ENCODE assay signal across 8 cellular contexts in genomic region chr3:153163349-153164008, GRCh38. TPM values are rescaled to one million over a fixed set of nuclear protein-coding genes. Genes with fewer than 3 reads are reported as not detected.
DNase-seq lines count a peak whose midpoint lies in the region; ATAC-seq and TF ChIP-seq lines count a peak whose summit lies in the region.

No MANE protein-coding gene starts in this region.

- no peaks in the 10 kb centered on the region for H3K27me3 ChIP-seq in ACC112 (ENCODE audit: insufficient read depth, low read length)
- H3K27me3 ChIP-seq in HAP-1 (ENCODE audit: low read depth): no peaks in the 10 kb centered on the region
- H3K27me3 ChIP-seq in gastroesophageal sphincter: no peaks in the 10 kb centered on the region
- no peaks in the 10 kb centered on the region for H3K27me3 ChIP-seq in gastrocnemius medialis

- TF ChIP-seq POLR2A in gastroesophageal sphincter (IDR thresholded peaks at IDR 0.05): no peak
- TF ChIP-seq POLR2A in gastrocnemius medialis (IDR thresholded peaks at IDR 0.05): no peak

- TF ChIP-seq CTCF in gastroesophageal sphincter (IDR thresholded peaks at IDR 0.05): no peak
- no peak for TF ChIP-seq CTCF in gastrocnemius medialis (IDR thresholded peaks at IDR 0.05 in 4 of 5, conservative IDR thresholded peaks at IDR 0.05 in 1 of 5)

- no peaks in the 10 kb centered on the region for H3K27me3 Mint-ChIP-seq in activated CD4-positive, alpha-beta memory T cell treated with anti-CD3 and anti-CD28 coated beads for 36 hours

- no peak for TF ChIP-seq EP300 in gastroesophageal sphincter (IDR thresholded peaks at IDR 0.05)

- ATAC-seq in gastroesophageal sphincter (no peak), gastrocnemius medialis (no peak), GM19023 (IDR thresholded peaks at IDR 0.05; ENCODE audit: unreplicated experiment) (no peak)

- peak overlapping the region; percentile 74 for H2AFZ ChIP-seq in ACC112 (ENCODE audit: low read length, unreplicated experiment)

- H3K27ac ChIP-seq in ACC112 (ENCODE audit: low read depth, low read length) (0 out of 2 replicates have a peak overlapping the region, but pooled peaks have one; percentile 22), gastroesophageal sphincter (peak overlapping the region; percentile 73 to 98 (median 95)), gastrocnemius medialis (peak overlapping the region; percentile 66 to 88 (median 80))

- H3K36me3 ChIP-seq in ACC112 (ENCODE audit: insufficient read depth, low read length) (peaks cover 8% of the 10 kb centered on the region; the same call in 1 of the 2 replicates), HAP-1 (replicated peaks) (no peaks in the 10 kb centered on the region; the same call in none of the 2 replicates), gastroesophageal sphincter (no peaks in the 10 kb centered on the region), gastrocnemius medialis (no peaks in the 10 kb centered on the region)

- peak overlapping the region; percentile 98 for H3K27ac Mint-ChIP-seq in activated CD4-positive, alpha-beta memory T cell treated with anti-CD3 and anti-CD28 coated beads for 36 hours

- H3K9me3 ChIP-seq in HAP-1 (no peaks in the 10 kb centered on the region), gastroesophageal sphincter (no peaks in the 10 kb centered on the region), gastrocnemius medialis (no peaks in the 10 kb centered on the region)

- peaks cover 60% of the 10 kb centered on the region for H3K79me2 ChIP-seq in ACC112 (ENCODE audit: control insufficient read depth, insufficient read depth, low read length, unreplicated experiment)

- POLR2A ChIA-PET in activated CD4-positive, alpha-beta memory T cell treated with anti-CD3 and anti-CD28 coated beads for 36 hours (lab: Charles Lee): interaction anchor here (1.0 to 2.3 kb wide), 3 partner anchors 15 to 123 kb away, joined by 3 to 9 read pairs (median 6); no protein-coding TSS in a partner anchor

- intact Hi-C loops in activated CD4-positive, alpha-beta memory T cell treated with anti-CD3 and anti-CD28 coated beads for 36 hours (cut with micrococcal nuclease): loop anchor here (5.0 to 10.0 kb wide), 6 partner anchors 281 to 1961 kb away; partner anchors contain the start of genes GPR171 and MBNL1
- intact Hi-C loops in gastrocnemius medialis (cut with DNase I; ENCODE audit: low total_unique reads): loop anchor here (10.0 kb wide), 1 partner anchor 1161 kb away; the partner anchor contains the start of gene DHX36

- H3K4me3 Mint-ChIP-seq in activated CD4-positive, alpha-beta memory T cell treated with anti-CD3 and anti-CD28 coated beads for 36 hours: peak overlapping the region; percentile 93

- 0% methylated on average over 8 to 13 of the region's 17 CpGs for WGBS in gastroesophageal sphincter (ENCODE audit: low coverage in 1 of 2), 2 donors

- no peaks in the 10 kb centered on the region for H3K9me3 Mint-ChIP-seq in activated CD4-positive, alpha-beta memory T cell treated with anti-CD3 and anti-CD28 coated beads for 36 hours

- H3K4me3 ChIP-seq in ACC112 (ENCODE audit: low read depth, low read length): peak overlapping the region; percentile 97
- H3K4me3 ChIP-seq in HAP-1: peak overlapping the region; percentile 73
- H3K4me3 ChIP-seq in gastroesophageal sphincter: peak overlapping the region; percentile 70 to 91
- peak overlapping the region; percentile 76 to 88 (median 81) for H3K4me3 ChIP-seq in gastrocnemius medialis

- H3K4me1 Mint-ChIP-seq in activated CD4-positive, alpha-beta memory T cell treated with anti-CD3 and anti-CD28 coated beads for 36 hours (ENCODE audit: low read depth): peaks cover 45% of the 10 kb centered on the region

- CTCF ChIA-PET in activated CD4-positive, alpha-beta memory T cell treated with anti-CD3 and anti-CD28 coated beads for 36 hours (lab: Charles Lee): interaction anchor here (0.9 to 1.5 kb wide), 3 partner anchors 58 to 123 kb away, joined by 3 to 4 read pairs (median 4); no protein-coding TSS in a partner anchor

- DNase-seq in HAP-1 (ENCODE audit: low spot score in 2 of 2): no peak
- no peak for DNase-seq in activated CD4-positive, alpha-beta memory T cell treated with anti-CD3 and anti-CD28 coated beads for 36 hours
- no peak for DNase-seq in gastrocnemius medialis
- DNase-seq in activated effector memory CD4-positive, alpha-beta T cell treated with Interleukin-2 at 50 U/mL for 16 hours: no peak
- no peak for DNase-seq in HuH-7 (ENCODE audit: low spot score)

- peaks cover 26% of the 10 kb centered on the region for H3K36me3 Mint-ChIP-seq in activated CD4-positive, alpha-beta memory T cell treated with anti-CD3 and anti-CD28 coated beads for 36 hours

- peaks cover 43% of the 10 kb centered on the region for H3K4me1 ChIP-seq in ACC112 (ENCODE audit: control insufficient read depth, insufficient read depth, low read length, unreplicated experiment)
- peaks cover 14% of the 10 kb centered on the region for H3K4me1 ChIP-seq in HAP-1
- peaks cover 3 to 56% (median 7%) of the 10 kb centered on the region in 3 donors for H3K4me1 ChIP-seq in gastroesophageal sphincter
- peaks cover 19% of the 10 kb centered on the region in 2 donors for H3K4me1 ChIP-seq in gastrocnemius medialis

- in situ Hi-C loops in HAP-1 (cut with MboI; ENCODE audit: low sequenced_read_pairs) (no loop called here), gastrocnemius medialis (cut with MboI; ENCODE audit: low sequenced_read_pairs in 4 of 4) (no loop called here)

RNA-seq across cellular contexts. Expression of gene RAP2B, which starts 1.5 kb away (rescaled TPM):
- total RNA-seq in activated CD4-positive, alpha-beta memory T cell treated with anti-CD3 and anti-CD28 coated beads for 36 hours: 10 to 100 TPM; 12.7 to 13.0 TPM
- total RNA-seq in gastroesophageal sphincter (10 to 100 TPM; 11.5 to 14.7 (median 13.5) TPM), gastrocnemius medialis (1 to 10 TPM; 1.5 to 2.0 (median 1.7) TPM)

Comparison
In these comparisons a context has a peak if more than half of its experiments do, and no peak if none do; other contexts are left out.
1. H3K27ac ChIP-seq: peak in every context shown above with its lines; median percentile 95 in gastroesophageal sphincter; 80 in gastrocnemius medialis; 22 in ACC112.
2. RNA of gene RAP2B, which starts 1.5 kb away (total RNA-seq): 11.5 to 14.7 TPM in gastroesophageal sphincter and 12.7 to 13.0 TPM in activated CD4-positive, alpha-beta memory T cell treated with anti-CD3 and anti-CD28 coated beads for 36 hours; 1.5 to 2.0 TPM in gastrocnemius medialis; every median in the first group is over 4 times any median in the second.
3. Peak in every context shown above with its lines, with median percentiles within 50 percentile points of each other: H3K4me3 ChIP-seq.